ENCODE assay signal across 36 cellular contexts in genomic region chr17:41483531-41483930, GRCh38. TPM values are rescaled to one million over a fixed set of nuclear protein-coding genes. Genes with fewer than 3 reads are reported as not detected.
"Had no signal": no experiment of that assay in that cellular context is flagged by ENCODE, and none has a peak within 500 bp of the region (broad histone marks: within the 10 kb centered on the region; RNA-seq: fewer than 3 reads in every experiment).

No MANE protein-coding gene starts in this region.

- H3K9me3 ChIP-seq: body of pancreas, breast epithelium, MG63, Peyer's patch had no signal

- H3K4me3 Mint-ChIP-seq: activated CD4-positive, alpha-beta T cell treated with anti-CD3 and anti-CD28 coated beads, Interleukin-2, amount 10 ng/mL, durations not matched to agents 24 days and 14 days; activated CD8-positive, alpha-beta T cell treated with anti-CD3 and anti-CD28 coated beads, Interleukin-2, amount 10 ng/mL, durations not matched to agents 7 days and 5 days; activated naive CD4-positive, alpha-beta T cell treated with anti-CD3 and anti-CD28 coated beads, Interleukin-2, amount 50 U/mL, for 24 hours; activated naive CD8-positive, alpha-beta T cell treated with anti-CD3 and anti-CD28 coated beads, Interleukin-2, amount 10 ng/mL, durations not matched to agents 7 days and 5 days; activated T-cell treated with anti-CD3 and anti-CD28 coated beads, Interleukin-2, amount 50 U/mL, for 24 hours; T-cell had no signal

- H3K9me3 Mint-ChIP-seq: activated CD4-positive, alpha-beta T cell treated with anti-CD3 and anti-CD28 coated beads, Interleukin-2, amount 10 ng/mL, durations not matched to agents 24 days and 14 days; activated naive CD4-positive, alpha-beta T cell treated with anti-CD3 and anti-CD28 coated beads, Interleukin-2, amount 50 U/mL, for 24 hours; activated naive CD8-positive, alpha-beta T cell treated with anti-CD3 and anti-CD28 coated beads, Interleukin-2, amount 10 ng/mL, durations not matched to agents 7 days and 5 days; activated T-cell treated with anti-CD3 and anti-CD28 coated beads, Interleukin-2, amount 50 U/mL, for 24 hours; activated T-helper 2 cell treated with anti-CD3 and anti-CD28 coated beads, Interferon-gamma antibody, Interleukin-2, Interleukin-4, amounts not matched to agents 10 μg/mL and 5 μg/mL and 100 μg/mL, durations not matched to agents 14 hours and 24 hours and 36 hours; T-cell had no signal

- H3K36me3 Mint-ChIP-seq: activated naive CD4-positive, alpha-beta T cell treated with anti-CD3 and anti-CD28 coated beads, Interleukin-2, amount 50 U/mL, for 24 hours; activated naive CD8-positive, alpha-beta T cell treated with anti-CD3 and anti-CD28 coated beads, Interleukin-2, amount 10 ng/mL, durations not matched to agents 7 days and 5 days; T-cell had no signal

- ATAC-seq: activated CD8-positive, alpha-beta T cell treated with anti-CD3 and anti-CD28 coated beads, Interleukin-2, amount 10 ng/mL, durations not matched to agents 7 days and 5 days; body of pancreas; Right ventricle myocardium inferior; SK-N-SH treated with all-trans-retinoic acid at 6 μM for 48 hours; T-cell had no signal

- DNase-seq: activated CD4-positive, alpha-beta T cell treated with anti-CD3 and anti-CD28 coated beads for 1 hour; activated CD4-positive, alpha-beta T cell treated with anti-CD3 and anti-CD28 coated beads, Interleukin-2, amount 10 ng/mL, durations not matched to agents 24 days and 14 days; activated CD4-positive, alpha-beta T cell treated with anti-CD3 and anti-CD28 coated beads, Interleukin-2, amount 50 U/mL, for 48 hours; activated CD4-positive, CD25-positive, alpha-beta regulatory T cell; activated CD8-positive, alpha-beta T cell treated with anti-CD3 and anti-CD28 coated beads, Interleukin-2, amount 10 ng/mL, durations not matched to agents 7 days and 5 days; activated gamma-delta T cell; activated naive CD4-positive, alpha-beta T cell treated with Interleukin-2 at 50 U/mL for 16 hours; activated naive CD8-positive, alpha-beta T cell treated with anti-CD3 and anti-CD28 coated beads, Interleukin-2, amount 10 ng/mL, durations not matched to agents 7 days and 5 days; activated T-cell treated with anti-CD3 and anti-CD28 coated beads, Interleukin-2, amount 50 U/mL, for 24 hours; body of pancreas; Kasumi-1; KG1; MG63; NCI-H1048; NCI-H1105 treated with DMSO at 0.1 percent for 48 hours; NCI-H1436; NCI-H1694 treated with DMSO at 0.1 percent for 48 hours; NCI-H2029; NCI-H345; NCI-H524 treated with DMSO at 0.1 percent for 48 hours; Peyer's patch; SIG-M5; T-cell; T-helper 2 cell; T-helper 9 cell; WERI-Rb-1 had no signal

- H3K27me3 Mint-ChIP-seq: activated CD4-positive, alpha-beta T cell treated with anti-CD3 and anti-CD28 coated beads, Interleukin-2, amount 10 ng/mL, durations not matched to agents 24 days and 14 days; activated naive CD4-positive, alpha-beta T cell treated with anti-CD3 and anti-CD28 coated beads, Interleukin-2, amount 50 U/mL, for 24 hours; T-cell had no signal

- H3K4me1 Mint-ChIP-seq: activated CD4-positive, alpha-beta T cell treated with anti-CD3 and anti-CD28 coated beads, Interleukin-2, amount 10 ng/mL, durations not matched to agents 24 days and 14 days; activated naive CD4-positive, alpha-beta T cell treated with anti-CD3 and anti-CD28 coated beads, Interleukin-2, amount 50 U/mL, for 24 hours; activated naive CD8-positive, alpha-beta T cell treated with anti-CD3 and anti-CD28 coated beads, Interleukin-2, amount 10 ng/mL, durations not matched to agents 7 days and 5 days; T-cell had no signal

- H3K27ac Mint-ChIP-seq: activated CD4-positive, alpha-beta T cell treated with anti-CD3 and anti-CD28 coated beads, Interleukin-2, amount 10 ng/mL, durations not matched to agents 24 days and 14 days; activated CD8-positive, alpha-beta T cell treated with anti-CD3 and anti-CD28 coated beads, Interleukin-2, amount 10 ng/mL, durations not matched to agents 7 days and 5 days; activated naive CD4-positive, alpha-beta T cell treated with anti-CD3 and anti-CD28 coated beads, Interleukin-2, amount 50 U/mL, for 24 hours; activated naive CD8-positive, alpha-beta T cell treated with anti-CD3 and anti-CD28 coated beads, Interleukin-2, amount 10 ng/mL, durations not matched to agents 7 days and 5 days; activated T-cell treated with anti-CD3 and anti-CD28 coated beads, Interleukin-2, amount 50 U/mL, for 24 hours; activated T-helper 2 cell treated with anti-CD3 and anti-CD28 coated beads, Interferon-gamma antibody, Interleukin-2, Interleukin-4, amounts not matched to agents 10 μg/mL and 5 μg/mL and 100 μg/mL, durations not matched to agents 14 hours and 24 hours and 36 hours; T-cell had no signal

RNA-seq across cellular contexts. Expression of gene KRT35, which starts 2.6 kb away (rescaled TPM):
- total RNA-seq: activated CD4-positive, alpha-beta T cell treated with anti-CD3 and anti-CD28 coated beads, Interleukin-2, amount 10 ng/mL, durations not matched to agents 24 days and 14 days; activated CD8-positive, alpha-beta T cell treated with anti-CD3 and anti-CD28 coated beads, Interleukin-2, amount 10 ng/mL, durations not matched to agents 7 days and 5 days; activated naive CD8-positive, alpha-beta T cell treated with anti-CD3 and anti-CD28 coated beads, Interleukin-2, amount 10 ng/mL, durations not matched to agents 7 days and 5 days; activated T-helper 2 cell treated with anti-CD3 and anti-CD28 coated beads, Interferon-gamma antibody, Interleukin-2, Interleukin-4, amounts not matched to agents 10 μg/mL and 5 μg/mL and 100 μg/mL, durations not matched to agents 14 hours and 24 hours and 36 hours; astrocyte; body of pancreas; breast epithelium; cardiac septum; NCI-H460; PC-3; Peyer's patch; Right ventricle myocardium inferior; SK-MEL-5; T-cell had no signal

RNA-seq across cellular contexts. Expression of gene KRT36, which starts 6.2 kb away (rescaled TPM):
- total RNA-seq: activated CD4-positive, alpha-beta T cell treated with anti-CD3 and anti-CD28 coated beads, Interleukin-2, amount 10 ng/mL, durations not matched to agents 24 days and 14 days; activated CD8-positive, alpha-beta T cell treated with anti-CD3 and anti-CD28 coated beads, Interleukin-2, amount 10 ng/mL, durations not matched to agents 7 days and 5 days; activated naive CD8-positive, alpha-beta T cell treated with anti-CD3 and anti-CD28 coated beads, Interleukin-2, amount 10 ng/mL, durations not matched to agents 7 days and 5 days; activated T-helper 2 cell treated with anti-CD3 and anti-CD28 coated beads, Interferon-gamma antibody, Interleukin-2, Interleukin-4, amounts not matched to agents 10 μg/mL and 5 μg/mL and 100 μg/mL, durations not matched to agents 14 hours and 24 hours and 36 hours; astrocyte; body of pancreas; breast epithelium; cardiac septum; NCI-H460; PC-3; Peyer's patch; Right ventricle myocardium inferior; SK-MEL-5; T-cell had no signal

RNA-seq across cellular contexts. Expression of gene KRT32, which starts 16.3 kb away (rescaled TPM):
- total RNA-seq: activated CD4-positive, alpha-beta T cell treated with anti-CD3 and anti-CD28 coated beads, Interleukin-2, amount 10 ng/mL, durations not matched to agents 24 days and 14 days; activated CD8-positive, alpha-beta T cell treated with anti-CD3 and anti-CD28 coated beads, Interleukin-2, amount 10 ng/mL, durations not matched to agents 7 days and 5 days; activated naive CD8-positive, alpha-beta T cell treated with anti-CD3 and anti-CD28 coated beads, Interleukin-2, amount 10 ng/mL, durations not matched to agents 7 days and 5 days; activated T-helper 2 cell treated with anti-CD3 and anti-CD28 coated beads, Interferon-gamma antibody, Interleukin-2, Interleukin-4, amounts not matched to agents 10 μg/mL and 5 μg/mL and 100 μg/mL, durations not matched to agents 14 hours and 24 hours and 36 hours; astrocyte; body of pancreas; NCI-H460; Peyer's patch; Right ventricle myocardium inferior; SK-MEL-5; T-cell had no signal

RNA-seq across cellular contexts. Expression of gene KRT13, which starts 21.9 kb away (rescaled TPM):
- total RNA-seq: activated CD4-positive, alpha-beta T cell treated with anti-CD3 and anti-CD28 coated beads, Interleukin-2, amount 10 ng/mL, durations not matched to agents 24 days and 14 days; activated CD8-positive, alpha-beta T cell treated with anti-CD3 and anti-CD28 coated beads, Interleukin-2, amount 10 ng/mL, durations not matched to agents 7 days and 5 days; activated naive CD8-positive, alpha-beta T cell treated with anti-CD3 and anti-CD28 coated beads, Interleukin-2, amount 10 ng/mL, durations not matched to agents 7 days and 5 days; activated T-helper 2 cell treated with anti-CD3 and anti-CD28 coated beads, Interferon-gamma antibody, Interleukin-2, Interleukin-4, amounts not matched to agents 10 μg/mL and 5 μg/mL and 100 μg/mL, durations not matched to agents 14 hours and 24 hours and 36 hours; astrocyte; body of pancreas; cardiac septum; NCI-H460; Right ventricle myocardium inferior; SK-MEL-5; T-cell had no signal

RNA-seq across cellular contexts. Expression of gene KRT15, which starts 35.2 kb away (rescaled TPM):
- total RNA-seq: activated CD4-positive, alpha-beta T cell treated with anti-CD3 and anti-CD28 coated beads, Interleukin-2, amount 10 ng/mL, durations not matched to agents 24 days and 14 days; activated CD8-positive, alpha-beta T cell treated with anti-CD3 and anti-CD28 coated beads, Interleukin-2, amount 10 ng/mL, durations not matched to agents 7 days and 5 days; activated naive CD8-positive, alpha-beta T cell treated with anti-CD3 and anti-CD28 coated beads, Interleukin-2, amount 10 ng/mL, durations not matched to agents 7 days and 5 days; activated T-helper 2 cell treated with anti-CD3 and anti-CD28 coated beads, Interferon-gamma antibody, Interleukin-2, Interleukin-4, amounts not matched to agents 10 μg/mL and 5 μg/mL and 100 μg/mL, durations not matched to agents 14 hours and 24 hours and 36 hours; cardiac septum; Right ventricle myocardium inferior had no signal
